Comparison of ENCODE assay signal across 8 cellular contexts in genomic region chr19:34317311-34317927, GRCh38. TPM values are rescaled to one million over a fixed set of nuclear protein-coding genes. Genes with fewer than 3 reads are reported as not detected.
DNase-seq lines count a peak whose midpoint lies in the region; ATAC-seq, FAIRE-seq and TF ChIP-seq lines count a peak whose summit lies in the region.

No MANE protein-coding gene starts in this region.

- TF ChIP-seq RAD21 in HepG2 (CRISPR knock-in tag; IDR thresholded peaks at IDR 0.05) = no peak

- 98% methylated on average over 3 of the region's 6 CpGs for WGBS in HepG2 (ENCODE audit: low lambda C conversion rate)

- no peak overlapping the region for H3K9ac ChIP-seq in HepG2 (ENCODE audit: insufficient read depth, low read depth, low read length)

- POLR2A ChIA-PET in HepG2 (lab: Yijun Ruan, JAX) = no interaction called here

- H3K9me3 ChIP-seq in ascending aorta = no peaks in the 10 kb centered on the region
- H3K9me3 ChIP-seq in HepG2 (ENCODE audit: low read length) = no peaks in the 10 kb centered on the region
- H3K9me3 ChIP-seq in uterus = no peaks in the 10 kb centered on the region

- FAIRE-seq in HepG2 (lab: Jason Lieb, UNC) = no peak

- H3K27ac ChIP-seq in ascending aorta (peak overlapping the region; percentile 50 to 87), HepG2 (ENCODE audit: extremely low read length, insufficient read depth, low read length) (no peak overlapping the region), uterus (peak overlapping the region; percentile 46 to 68)

- H3K27me3 Mint-ChIP-seq in Calu3 (ENCODE audit: unreplicated experiment) = no peaks in the 10 kb centered on the region

- peaks cover 2 to 13% of the 10 kb centered on the region in 2 donors for H3K36me3 ChIP-seq in ascending aorta
- H3K36me3 ChIP-seq in HepG2 (replicated peaks in 1 of 2; ENCODE audit: control insufficient read depth in 1 of 2, insufficient read depth in 2 of 2, low read length in 2 of 2) = peaks cover 4 to 19% of the 10 kb centered on the region in 2 experiments; a peak in 4 of 5 replicates
- H3K36me3 ChIP-seq in uterus = no peaks in the 10 kb centered on the region

- H3K4me3 ChIP-seq in ascending aorta (no peak overlapping the region), HepG2 (replicated peaks in 1 of 3; ENCODE audit: insufficient read depth in 1 of 3, low read depth in 2 of 3, low read length in 3 of 3) (no peak overlapping the region), uterus (no peak overlapping the region)

- peaks cover 15% of the 10 kb centered on the region for H3K36me3 Mint-ChIP-seq in Calu3 (ENCODE audit: insufficient read depth, unreplicated experiment)

- BruUV-seq in HepG2 (replicated peaks; lab: Mats Ljungman, UMichigan) (no TSS peak), Calu3 (replicated peaks; lab: Mats Ljungman, UMichigan) (no TSS peak)

- DNase-seq in stimulated activated CD4-positive, alpha-beta T cell treated with anti-CD3 and anti-CD28 coated beads, Interleukin-2, amount 100 ng/mL, for 4 hours (ENCODE audit: low read depth) = peak; percentile 1
- DNase-seq in stimulated activated CD4-positive, alpha-beta T cell treated with anti-CD3 and anti-CD28 coated beads, Interleukin-2, amount 100 ng/mL, for 48 hours = no peak
- DNase-seq in ascending aorta (ENCODE audit: low spot score in 2 of 2) (no peak), HepG2 (ENCODE audit: low spot score) (no peak), uterus (no peak), Calu3 (no peak), cerebellar nuclear complex (lab: John Stamatoyannopoulos, UW) (no peak)
- no peak for DNase-seq in activated CD4-positive, CD25-positive, alpha-beta regulatory T cell (lab: John Stamatoyannopoulos, UW)

- H3K4me1 ChIP-seq in ascending aorta (peaks cover 8 to 37% of the 10 kb centered on the region in 2 donors), HepG2 (ENCODE audit: insufficient read depth, low read length) (peaks cover 13% of the 10 kb centered on the region), uterus (no peaks in the 10 kb centered on the region)

- H3K9me3 Mint-ChIP-seq in Calu3 (ENCODE audit: low read depth, unreplicated experiment) = no peaks in the 10 kb centered on the region

- no peak overlapping the region for H3K4me2 ChIP-seq in HepG2 (ENCODE audit: low read depth, low read length)

- peaks cover 38% of the 10 kb centered on the region for H3K4me1 Mint-ChIP-seq in Calu3 (ENCODE audit: low read depth, unreplicated experiment)

- TF ChIP-seq EP300 in HepG2 (IDR thresholded peaks at IDR 0.05; ENCODE audit: low read depth in 2 of 2, low read length in 2 of 2) (no peak), HepG2 (CRISPR knock-in tag; IDR thresholded peaks at IDR 0.05; ENCODE audit: borderline replicate concordance) (no peak)

- in situ Hi-C loops in HepG2 (cut with HindIII; ENCODE audit: extremely low pct_ligation_motif_present, low pct_unique_long_range_greater_than_20kb) = no loop called here

- TF ChIP-seq CTCF in ascending aorta (IDR thresholded peaks at IDR 0.05) (no peak), HepG2 (CRISPR knock-in tag; IDR thresholded peaks at IDR 0.05) (no peak), uterus (IDR thresholded peaks at IDR 0.05) (no peak), Calu3 (IDR thresholded peaks at IDR 0.05; ENCODE audit: unreplicated experiment) (no peak)

- H3K27me3 ChIP-seq in ascending aorta (no peaks in the 10 kb centered on the region), HepG2 (ENCODE audit: control insufficient read depth in 1 of 2, insufficient read depth in 2 of 2, low read length in 2 of 2) (no peaks in the 10 kb centered on the region), uterus (no peaks in the 10 kb centered on the region)

- H4K20me1 ChIP-seq in HepG2 (ENCODE audit: insufficient read depth, low read length) = 0 out of 2 replicates have a peak, but pooled peaks cover 6% of the 10 kb centered on the region

- H3K27ac Mint-ChIP-seq in Calu3 (ENCODE audit: unreplicated experiment) = no peak overlapping the region

- H3K79me2 ChIP-seq in HepG2 (ENCODE audit: insufficient read depth, low read length) = peaks cover 4% of the 10 kb centered on the region

- no peak for ATAC-seq in HepG2

- H3K4me3 Mint-ChIP-seq in Calu3 (ENCODE audit: low read depth, unreplicated experiment) = no peak overlapping the region

- CTCF ChIA-PET in HepG2 (lab: Yijun Ruan, JAX; ENCODE audit: low intra/inter-chr PET ratio, low total read pairs) = no interaction called here
- CTCF ChIA-PET in Calu3 (lab: Charles Lee) = interaction anchor here (0.6 kb wide), 2 partner anchors 57 to 80 kb away, joined by 8 to 11 read pairs; no protein-coding TSS in a partner anchor

- no peak overlapping the region for H2AFZ ChIP-seq in HepG2 (ENCODE audit: low read length)

- no peak for TF ChIP-seq POLR2A in HepG2 (IDR thresholded peaks at IDR 0.05; ENCODE audit: insufficient read depth in 1 of 2, low read depth in 2 of 2, low read length in 2 of 2)
- peak in 1 of 2 donors; percentile 25 for TF ChIP-seq POLR2A in uterus (IDR thresholded peaks at IDR 0.05)

- intact Hi-C loops in ascending aorta (cut with DNase I) = loop anchor here (5.0 kb wide), 1 partner anchor 40 kb away; no protein-coding TSS in a partner anchor
- intact Hi-C loops in HepG2 (cut with micrococcal nuclease; ENCODE audit: unreplicated experiment) = no loop called here
- intact Hi-C loops in uterus (cut with DNase I; ENCODE audit: low total_unique reads) = no loop called here
- intact Hi-C loops in Calu3 (cut with micrococcal nuclease; ENCODE audit: unreplicated experiment) = no loop called here

TF ChIP-seq in HepG2, 621 proteins besides CTCF, POLR2A, EP300 and RAD21:
- TF ChIP-seq ZBTB33 (CRISPR knock-in tag; IDR thresholded peaks at IDR 0.05) = peak; percentile 41; the same call in 1 of the 2 replicates
- TF ChIP-seq ATF7 (IDR thresholded peaks at IDR 0.05) = 0 out of 2 replicates have a peak, but pooled peaks have one; percentile 30
- TF ChIP-seq ATF7 (CRISPR knock-in tag; IDR thresholded peaks at IDR 0.05) = no peak
- no peak for TF ChIP-seq ELF1 (CRISPR knock-in tag; IDR thresholded peaks at IDR 0.05)

RNA-seq across cellular contexts. Expression of gene GPI, which starts 47.6 kb away (rescaled TPM):
- total RNA-seq in ascending aorta = 337 TPM
- total RNA-seq in HepG2 (2016; rRNA removed; fragmentation: Illumina TruSeq; extraction: Trizol) = 167 and 207 TPM in 2 replicates
- total RNA-seq in HepG2 (2016; cell fraction: cytosol; rRNA removed; fragmentation: Illumina TruSeq; extraction: Trizol; ENCODE audit: low read depth) = 57.7 and 63.3 TPM in 2 replicates
- 170 and 179 TPM in 2 replicates for total RNA-seq in HepG2 (2016; cell fraction: insoluble cytoplasmic fraction; rRNA removed; fragmentation: Illumina TruSeq; extraction: Trizol)
- 117 and 119 TPM in 2 replicates for total RNA-seq in HepG2 (2016; cell fraction: membrane; rRNA removed; fragmentation: Illumina TruSeq; extraction: Trizol)
- total RNA-seq in HepG2 (2016; cell fraction: nucleus; rRNA removed; fragmentation: Illumina TruSeq; extraction: Trizol) = 102 and 114 TPM in 2 replicates
- polyA plus RNA-seq in HepG2 (2011; rRNA removed) = 115 and 147 TPM in 2 replicates
- polyA plus RNA-seq in HepG2 (2011; cell fraction: cytosol; rRNA removed) = 137 and 170 TPM in 2 replicates
- polyA plus RNA-seq in HepG2 (2011; cell fraction: nucleus; rRNA removed) = 307 and 407 TPM in 2 replicates
- polyA plus RNA-seq in HepG2 (2012) = 311 and 360 TPM in 2 replicates
- 97.4 and 105 TPM in 2 replicates for polyA plus RNA-seq in HepG2 (2016; cell fraction: cytosol; fragmentation: Illumina TruSeq; extraction: Trizol; ENCODE audit: low read depth)
- polyA plus RNA-seq in HepG2 (2016; cell fraction: insoluble cytoplasmic fraction; fragmentation: Illumina TruSeq; extraction: Trizol; ENCODE audit: low read depth) = 183 and 254 TPM in 2 replicates
- 113 and 126 TPM in 2 replicates for polyA plus RNA-seq in HepG2 (2016; cell fraction: membrane; fragmentation: Illumina TruSeq; extraction: Trizol; ENCODE audit: low read depth)
- polyA plus RNA-seq in HepG2 (2016; cell fraction: nucleus; fragmentation: Illumina TruSeq; extraction: Trizol; ENCODE audit: insufficient read depth, low read depth) = 173 and 188 TPM in 2 replicates
- polyA minus RNA-seq in HepG2 (2011; rRNA and poly(A)+ RNA removed; ENCODE audit: low replicate concordance) = 301 and 307 TPM in 2 replicates
- polyA minus RNA-seq in HepG2 (2011; cell fraction: cytosol; rRNA and poly(A)+ RNA removed) = 278 and 286 TPM in 2 replicates
- polyA minus RNA-seq in HepG2 (2011; cell fraction: nucleus; rRNA and poly(A)+ RNA removed) = 125 and 126 TPM in 2 replicates
- total RNA-seq in uterus = 100 to 1,000 TPM in 1 of 4 donors, 10 to 100 TPM in 3; 41.5 to 120 (median 95.2) TPM
- 353 and 375 TPM in 2 replicates for total RNA-seq in Calu3 (2022)
